8 cellular contexts compared by ENCODE assay signal in genomic region chr12:27333311-27334009, GRCh38. TPM values are rescaled to one million over a fixed set of nuclear protein-coding genes. Genes with fewer than 3 reads are reported as not detected.
A peak's percentile ranks its signal among the peaks of the same experiment; 100 is the strongest.
DNase-seq lines count a peak whose midpoint lies in the region; ATAC-seq, FAIRE-seq and TF ChIP-seq lines count a peak whose summit lies in the region.

No MANE protein-coding gene starts in this region.

- DNase-seq in CD4-positive, alpha-beta T cell, result peak in 6 of 10 experiments; percentile 3 to 41 (median 7)
- DNase-seq in SK-N-DZ (ENCODE audit: low spot score) (peak; percentile 18), ascending aorta (ENCODE audit: low spot score in 2 of 2) (no peak), H54 (ENCODE audit: insufficient read length, low spot score) (no peak)

- TF ChIP-seq CTCF in CD4-positive, alpha-beta T cell (IDR thresholded peaks at IDR 0.05), result no peak
- TF ChIP-seq CTCF in ascending aorta (IDR thresholded peaks at IDR 0.05), result no peak

- intact Hi-C loops in CD4-positive, alpha-beta T cell (cut with DNase I, micrococcal nuclease), result no loop called here
- intact Hi-C loops in ascending aorta (cut with DNase I), result loop anchor here (5.0 to 10.0 kb wide), 4 partner anchors 191 to 396 kb away; partner anchors contain the start of genes FGFR1OP2, INTS13 and PPFIBP1

- H3K27ac Mint-ChIP-seq in CD4-positive, alpha-beta T cell, result no peak overlapping the region

- peaks cover 13% of the 10 kb centered on the region for H3K4me1 Mint-ChIP-seq in CD4-positive, alpha-beta T cell (ENCODE audit: low read depth)

- H3K9me3 Mint-ChIP-seq in CD4-positive, alpha-beta T cell, result no peaks in the 10 kb centered on the region

- H3K27ac ChIP-seq in CD4-positive, alpha-beta T cell (ENCODE audit: low read depth, low read length), result no peak overlapping the region
- H3K27ac ChIP-seq in ascending aorta (peak overlapping the region; percentile 7 to 60), skin epidermis (peak overlapping the region in 20 of 21 experiments; percentile 45 to 90 (median 78))

- TF ChIP-seq POLR2A in H54 (IDR thresholded peaks at IDR 0.05; ENCODE audit: low read depth, low read length), result no peak

- CTCF ChIA-PET in CD4-positive, alpha-beta T cell (lab: Charles Lee), result no interaction called here

- POLR2A ChIA-PET in CD4-positive, alpha-beta T cell (lab: Charles Lee), result interaction anchor here (0.6 kb wide), 1 partner anchor 43 kb away, joined by 3 read pairs; no protein-coding TSS in a partner anchor

- H3K4me1 ChIP-seq in ascending aorta, result peaks cover 0 to 18% of the 10 kb centered on the region in 2 donors

- peak; percentile 62 for ATAC-seq in CD4-positive, alpha-beta T cell (ENCODE audit: poor library complexity)
- ATAC-seq in GM19455 (IDR thresholded peaks at IDR 0.05; ENCODE audit: unreplicated experiment), result peak; percentile 39
- peak; percentile 15 for ATAC-seq in HG03571 (IDR thresholded peaks at IDR 0.05; ENCODE audit: unreplicated experiment)

- peak overlapping the region; percentile 86 to 89 for H3K4me3 ChIP-seq in ascending aorta
- H3K4me3 ChIP-seq in iPS-11a (ENCODE audit: low read depth, low read length), result peak overlapping the region; percentile 77
- H3K4me3 ChIP-seq in skin epidermis, result peak overlapping the region; percentile 65 to 86 (median 75)

- H3K36me3 Mint-ChIP-seq in CD4-positive, alpha-beta T cell (ENCODE audit: low read depth), result no peaks in the 10 kb centered on the region

- H3K36me3 ChIP-seq in ascending aorta, result no peaks in the 10 kb centered on the region

- H3K4me3 Mint-ChIP-seq in CD4-positive, alpha-beta T cell, result peak overlapping the region; percentile 88

- peaks cover 49% of the 10 kb centered on the region for H3K27me3 ChIP-seq in CD4-positive, alpha-beta T cell (ENCODE audit: control insufficient read depth, insufficient read depth, low read length)
- H3K27me3 ChIP-seq in ascending aorta, result no peaks in the 10 kb centered on the region

- no peaks in the 10 kb centered on the region for H3K9me3 ChIP-seq in CD4-positive, alpha-beta T cell (ENCODE audit: control insufficient read depth, low read length)
- H3K9me3 ChIP-seq in ascending aorta, result no peaks in the 10 kb centered on the region

- FAIRE-seq in H54 (lab: Jason Lieb, UNC), result no peak

- peaks cover 49% of the 10 kb centered on the region for H3K27me3 Mint-ChIP-seq in CD4-positive, alpha-beta T cell

RNA-seq across cellular contexts. Expression of gene BMAL2, which starts 0.8 kb away (rescaled TPM):
- under 1 TPM; 0.16 to 0.17 TPM for total RNA-seq in CD4-positive, alpha-beta T cell
- 10.4 and 14.5 TPM in 2 replicates for polyA plus RNA-seq in SK-N-DZ (2014; cell fraction: cytosol; rRNA removed)
- 6.9 and 7.6 TPM in 2 replicates for polyA plus RNA-seq in SK-N-DZ (2014; cell fraction: nucleus; rRNA removed)
- total RNA-seq in ascending aorta, result 5.6 TPM

Comparison
In these comparisons a context has a peak if more than half of its experiments do, and no peak if none do; other contexts are left out.
1. DNase-seq: peak in CD4-positive, alpha-beta T cell (6 of 10) and SK-N-DZ (single experiment); none in ascending aorta (0 of 2) and H54 (single experiment).
2. Peak in every context shown above with its lines, with median percentiles within 50 percentile points of each other: ATAC-seq and H3K4me3 ChIP-seq.